In genomic region chr3:73727117-73727802, GRCh38 we compare ENCODE assay signal across 11 cellular contexts.
DNase-seq lines count a peak whose midpoint lies in the region; ATAC-seq lines count a peak whose summit lies in the region.
"Had no signal": no experiment of that assay in that cellular context is flagged by ENCODE, and none has a peak within 500 bp of the region (broad histone marks: within the 10 kb centered on the region; RNA-seq: fewer than 3 reads in every experiment).

No MANE protein-coding gene starts in this region.

- H2BK120ac ChIP-seq in mesenchymal stem cell (ENCODE audit: low read depth, low read length): peak overlapping the region; percentile 84

- no peak overlapping the region for H4K91ac ChIP-seq in mesenchymal stem cell (ENCODE audit: low read length)

- H3K4me3 ChIP-seq in mesenchymal stem cell (ENCODE audit: insufficient read depth in 1 of 2, low read depth in 1 of 2, low read length in 2 of 2): peak overlapping the region in 1 of 2 experiments; percentile 37

- H3K4me2 ChIP-seq in mesenchymal stem cell (ENCODE audit: low read length, poor library complexity, severe bottlenecking): no peak overlapping the region

- H3K4ac ChIP-seq in mesenchymal stem cell (ENCODE audit: low read depth in 1 of 2, low read length in 2 of 2): peak overlapping the region; percentile 37 to 74

- H4K8ac ChIP-seq in mesenchymal stem cell (ENCODE audit: low read length): no peak overlapping the region

- H3K79me1 ChIP-seq in mesenchymal stem cell (replicated peaks; ENCODE audit: low read length, poor library complexity, severe bottlenecking): no peaks in the 10 kb centered on the region

- no peak overlapping the region for H2AK5ac ChIP-seq in mesenchymal stem cell (ENCODE audit: low read length, severe bottlenecking)

- H2BK5ac ChIP-seq in mesenchymal stem cell (ENCODE audit: low read depth, low read length, poor library complexity, severe bottlenecking): no peak overlapping the region

- H3K18ac ChIP-seq in mesenchymal stem cell (ENCODE audit: low read depth in 1 of 2, low read length in 2 of 2): peak overlapping the region in 1 of 2 experiments; percentile 94

- no peak overlapping the region for H2AFZ ChIP-seq in mesenchymal stem cell (ENCODE audit: low read depth, low read length)

- peak overlapping the region in 1 of 2 experiments; percentile 99 for H2BK12ac ChIP-seq in mesenchymal stem cell (ENCODE audit: low read length in 2 of 2)

- H3K9ac ChIP-seq in mesenchymal stem cell (ENCODE audit: low read length): peak overlapping the region; percentile 58

- no peak for ATAC-seq in GM19324 (IDR thresholded peaks at IDR 0.05; ENCODE audit: low FRiP score, unreplicated experiment)
- ATAC-seq in esophagus mucosa: no peak

- H2BK15ac ChIP-seq in mesenchymal stem cell (ENCODE audit: low read depth, poor library complexity, severe bottlenecking): no peak overlapping the region

- H3K9me3 ChIP-seq in mesenchymal stem cell (ENCODE audit: control insufficient read depth, low read length): no peaks in the 10 kb centered on the region

- H3K23ac ChIP-seq in mesenchymal stem cell (ENCODE audit: low read length in 2 of 2): no peak overlapping the region

- H3K4me1 ChIP-seq in mesenchymal stem cell (ENCODE audit: control insufficient read depth, insufficient read depth, low read depth, low read length): peaks cover 5% of the 10 kb centered on the region

- DNase-seq in M059J (ENCODE audit: low read depth) (peak; percentile 40), ecto neural progenitor cell (ENCODE audit: low spot score) (peak; percentile 58), mesenchymal stem cell (peak; percentile 98), NCI-H146 (lab: John Stamatoyannopoulos, UW) (no peak)
- no peak for DNase-seq in stimulated activated CD4-positive, alpha-beta T cell treated with anti-CD3 and anti-CD28 coated beads, Interleukin-4, amount 100 ng/mL, for 1 hour
- DNase-seq: midbrain, NCI-H2081 treated with DMSO at 0.1 percent for 48 hours, T-helper 9 cell had no signal

- H3K14ac ChIP-seq in mesenchymal stem cell (ENCODE audit: low read length in 2 of 2): no peak overlapping the region

- H3K27me3 ChIP-seq in mesenchymal stem cell (ENCODE audit: control insufficient read depth in 1 of 2, insufficient read depth in 1 of 2, low read length in 2 of 2): no peaks in the 10 kb centered on the region

- 8% methylated on average over 8 of the region's 8 CpGs for WGBS in mesenchymal stem cell

- H3K36me3 ChIP-seq in mesenchymal stem cell (ENCODE audit: control insufficient read depth in 1 of 2, insufficient read depth in 2 of 2, low read depth in 1 of 2, low read length in 2 of 2): no peaks in the 10 kb centered on the region

- H3K27ac ChIP-seq in mesenchymal stem cell (ENCODE audit: low read length, poor library complexity, severe bottlenecking) (peak overlapping the region; percentile 80), temporal lobe (ENCODE audit: low read depth, low read length) (peak overlapping the region; percentile 57)

Comparison
In these comparisons a context has a peak if more than half of its experiments do, and no peak if none do; other contexts are left out.
1. DNase-seq: peak in M059J (single experiment), ecto neural progenitor cell (single experiment) and mesenchymal stem cell (single experiment); none in NCI-H146 (single experiment) and stimulated activated CD4-positive, alpha-beta T cell treated with anti-CD3 and anti-CD28 coated beads, Interleukin-4, amount 100 ng/mL, for 1 hour (single experiment).